In genomic region chrX:134015510-134015909, GRCh38 we compare ENCODE assay signal across 3 cellular contexts. TPM values are rescaled to one million over a fixed set of nuclear protein-coding genes. Genes with fewer than 3 reads are reported as not detected.
"Had no signal": no experiment of that assay in that cellular context is flagged by ENCODE, and none has a peak within 500 bp of the region (broad histone marks: within the 10 kb centered on the region; RNA-seq: fewer than 3 reads in every experiment).

No MANE protein-coding gene starts in this region.

RNA-seq across cellular contexts. Expression of gene GPC3, which starts 30.1 kb away (rescaled TPM):
- total RNA-seq: lung microvascular endothelial cell, myocyte had no signal
- polyA plus RNA-seq: immature natural killer cell had no signal
